19 cellular contexts compared by ENCODE assay signal in genomic region chr14:50985124-50985815, GRCh38. TPM values are rescaled to one million over a fixed set of nuclear protein-coding genes. Genes with fewer than 3 reads are reported as not detected.
A peak's percentile ranks its signal among the peaks of the same experiment; 100 is the strongest.
DNase-seq lines count a peak whose midpoint lies in the region; ATAC-seq, FAIRE-seq and TF ChIP-seq lines count a peak whose summit lies in the region.
"Had no signal": no experiment of that assay in that cellular context is flagged by ENCODE, and none has a peak within 500 bp of the region (broad histone marks: within the 10 kb centered on the region; RNA-seq: fewer than 3 reads in every experiment).

No MANE protein-coding gene starts in this region.

- no peaks in the 10 kb centered on the region for H3K79me2 ChIP-seq in ACC112 (ENCODE audit: control insufficient read depth, insufficient read depth, low read length, unreplicated experiment)

- H3K36me3 ChIP-seq in ACC112 (ENCODE audit: insufficient read depth, low read length) = no peaks in the 10 kb centered on the region
- H3K36me3 ChIP-seq in endodermal cell (ENCODE audit: control insufficient read depth, insufficient read depth, low read length) = no peaks in the 10 kb centered on the region
- no peaks in the 10 kb centered on the region for H3K36me3 ChIP-seq in kidney (ENCODE audit: control insufficient read depth in 1 of 2, insufficient read depth in 2 of 2, low read length in 2 of 2)
- H3K36me3 ChIP-seq in WERI-Rb-1 = no peaks in the 10 kb centered on the region
- H3K36me3 ChIP-seq: gastrocnemius medialis, pancreas, spleen had no signal

- H3K4me3 ChIP-seq in ACC112 (ENCODE audit: low read depth, low read length) = peak overlapping the region; percentile 33; the same call in 1 of the 2 replicates
- no peak overlapping the region for H3K4me3 ChIP-seq in endodermal cell (ENCODE audit: low read length)
- no peak overlapping the region for H3K4me3 ChIP-seq in kidney (ENCODE audit: low read length in 2 of 2)
- no peak overlapping the region for H3K4me3 ChIP-seq in WERI-Rb-1 (ENCODE audit: low read depth, low read length)
- H3K4me3 ChIP-seq: gastrocnemius medialis, pancreas, spleen had no signal

- no peak for FAIRE-seq in kidney (lab: Jason Lieb, UNC)
- FAIRE-seq: pancreas had no signal

- no peak for TF ChIP-seq CTCF in endodermal cell (conservative IDR thresholded peaks at IDR 0.05)
- TF ChIP-seq CTCF in kidney (IDR thresholded peaks at IDR 0.05; ENCODE audit: borderline replicate concordance, extremely low read depth, insufficient read depth) = no peak
- no peak for TF ChIP-seq CTCF in WERI-Rb-1 (IDR thresholded peaks at IDR 0.05; ENCODE audit: low read depth, low read length)

- H3K9me3 Mint-ChIP-seq in endodermal cell = no peaks in the 10 kb centered on the region
- H3K9me3 Mint-ChIP-seq: activated naive CD4-positive, alpha-beta T cell treated with anti-CD3 and anti-CD28 coated beads for 36 hours; mesothelial cell of epicardium had no signal

- H3K4me3 Mint-ChIP-seq in endodermal cell = no peak overlapping the region
- H3K4me3 Mint-ChIP-seq: activated naive CD4-positive, alpha-beta T cell treated with anti-CD3 and anti-CD28 coated beads for 36 hours; mesothelial cell of epicardium had no signal

- peaks cover 9% of the 10 kb centered on the region for H3K27me3 Mint-ChIP-seq in endodermal cell (ENCODE audit: insufficient read depth)

- no peak overlapping the region for H3K27ac ChIP-seq in ACC112 (ENCODE audit: low read depth, low read length)
- H3K27ac ChIP-seq in endodermal cell (ENCODE audit: low read depth, low read length) = peak overlapping the region; percentile 33
- no peak overlapping the region for H3K27ac ChIP-seq in kidney (ENCODE audit: low read depth in 2 of 2, low read length in 2 of 2)
- no peak overlapping the region for H3K27ac ChIP-seq in WERI-Rb-1
- H3K27ac ChIP-seq: gastrocnemius medialis, pancreas, spleen had no signal

- no peak overlapping the region for H3K27ac Mint-ChIP-seq in endodermal cell
- H3K27ac Mint-ChIP-seq: activated naive CD4-positive, alpha-beta T cell treated with anti-CD3 and anti-CD28 coated beads for 36 hours; mesothelial cell of epicardium had no signal

- 90 to 98% methylated on average over 8 to 12 of the region's 12 CpGs for WGBS in endodermal cell (ENCODE audit: insufficient coverage in 1 of 2, insufficient read length in 1 of 2), 2 experiments

- no peaks in the 10 kb centered on the region for H3K36me3 Mint-ChIP-seq in endodermal cell (ENCODE audit: low read depth)
- H3K36me3 Mint-ChIP-seq: mesothelial cell of epicardium had no signal

- DNase-seq in RPMI7951 (ENCODE audit: low read depth) (peak; percentile 45), endodermal cell (no peak), midbrain (lab: John Stamatoyannopoulos, UW) (peak; percentile 67), kidney (no peak), NCI-H2081 (lab: John Stamatoyannopoulos, UW) (no peak), WERI-Rb-1 (no peak)
- DNase-seq: activated naive CD4-positive, alpha-beta T cell treated with anti-CD3 and anti-CD28 coated beads for 36 hours; Calu3; effector memory CD4-positive, alpha-beta T cell; gastrocnemius medialis; KBM-7; pancreas; SIG-M5; spleen; stimulated activated naive CD4-positive, alpha-beta T cell had no signal

- ATAC-seq in GM21390 (IDR thresholded peaks at IDR 0.05; ENCODE audit: unreplicated experiment) = no peak
- ATAC-seq: HCT116 had no signal

- H3K9ac ChIP-seq in endodermal cell (ENCODE audit: extremely low read depth, low read length, poor library complexity, severe bottlenecking) (no peak overlapping the region), kidney (ENCODE audit: low read length in 2 of 2) (no peak overlapping the region)

- H3K9me3 ChIP-seq in endodermal cell (ENCODE audit: control insufficient read depth, low read length) (no peaks in the 10 kb centered on the region), kidney (ENCODE audit: control insufficient read depth in 1 of 2, low read length in 2 of 2) (no peaks in the 10 kb centered on the region), WERI-Rb-1 (ENCODE audit: severe bottlenecking) (no peaks in the 10 kb centered on the region)
- H3K9me3 ChIP-seq: gastrocnemius medialis, pancreas, spleen had no signal

- H3K4me1 ChIP-seq in ACC112 (ENCODE audit: control insufficient read depth, insufficient read depth, low read length, unreplicated experiment) (peaks cover 11% of the 10 kb centered on the region), endodermal cell (ENCODE audit: control insufficient read depth, insufficient read depth, low read length) (no peaks in the 10 kb centered on the region), kidney (ENCODE audit: control insufficient read depth in 1 of 2, insufficient read depth in 1 of 2, low read depth in 1 of 2, low read length in 2 of 2) (no peaks in the 10 kb centered on the region)
- H3K4me1 ChIP-seq: pancreas, spleen had no signal

- H3K27me3 ChIP-seq in ACC112 (ENCODE audit: insufficient read depth, low read length) = 0 out of 2 replicates have a peak, but pooled peaks cover 6% of the 10 kb centered on the region
- H3K27me3 ChIP-seq in endodermal cell (ENCODE audit: control insufficient read depth, insufficient read depth, low read length, poor library complexity, severe bottlenecking) = no peaks in the 10 kb centered on the region
- H3K27me3 ChIP-seq in WERI-Rb-1 (ENCODE audit: insufficient read depth, low read depth, severe bottlenecking) = no peaks in the 10 kb centered on the region
- H3K27me3 ChIP-seq: gastrocnemius medialis, pancreas, spleen had no signal

- intact Hi-C loops in kidney (cut with DNase I) = no loop called here

- peak overlapping the region; percentile 19 for H2AFZ ChIP-seq in ACC112 (ENCODE audit: low read length, unreplicated experiment)

- peaks cover 6% of the 10 kb centered on the region for H3K4me1 Mint-ChIP-seq in endodermal cell

RNA-seq across cellular contexts. Expression of gene PYGL, which starts 41.0 kb away (rescaled TPM):
- total RNA-seq in RPMI7951 (2014; rRNA removed; shearing (Covaris generic)) = 40.2 and 48.3 TPM in 2 replicates
- total RNA-seq in endodermal cell = 10 to 100 TPM; 38.1 to 41.5 TPM
- 25.3 TPM for polyA plus RNA-seq in endodermal cell (2013, experiment 1 of 2)
- polyA plus RNA-seq in endodermal cell (2013, experiment 2 of 2) = 24.2 TPM
- 40.3 TPM for total RNA-seq in kidney
- 12.3 TPM for polyA plus RNA-seq in kidney (ENCODE audit: insufficient read depth, low read depth, low replicate concordance)

Comparison
In these comparisons a context has a peak if more than half of its experiments do, and no peak if none do; other contexts are left out.
1. DNase-seq: peak in RPMI7951 (single experiment) and midbrain (single experiment); none in endodermal cell (single experiment), kidney (single experiment), NCI-H2081 (0 of 2) and WERI-Rb-1 (single experiment).